In the genomic region with DNA sequence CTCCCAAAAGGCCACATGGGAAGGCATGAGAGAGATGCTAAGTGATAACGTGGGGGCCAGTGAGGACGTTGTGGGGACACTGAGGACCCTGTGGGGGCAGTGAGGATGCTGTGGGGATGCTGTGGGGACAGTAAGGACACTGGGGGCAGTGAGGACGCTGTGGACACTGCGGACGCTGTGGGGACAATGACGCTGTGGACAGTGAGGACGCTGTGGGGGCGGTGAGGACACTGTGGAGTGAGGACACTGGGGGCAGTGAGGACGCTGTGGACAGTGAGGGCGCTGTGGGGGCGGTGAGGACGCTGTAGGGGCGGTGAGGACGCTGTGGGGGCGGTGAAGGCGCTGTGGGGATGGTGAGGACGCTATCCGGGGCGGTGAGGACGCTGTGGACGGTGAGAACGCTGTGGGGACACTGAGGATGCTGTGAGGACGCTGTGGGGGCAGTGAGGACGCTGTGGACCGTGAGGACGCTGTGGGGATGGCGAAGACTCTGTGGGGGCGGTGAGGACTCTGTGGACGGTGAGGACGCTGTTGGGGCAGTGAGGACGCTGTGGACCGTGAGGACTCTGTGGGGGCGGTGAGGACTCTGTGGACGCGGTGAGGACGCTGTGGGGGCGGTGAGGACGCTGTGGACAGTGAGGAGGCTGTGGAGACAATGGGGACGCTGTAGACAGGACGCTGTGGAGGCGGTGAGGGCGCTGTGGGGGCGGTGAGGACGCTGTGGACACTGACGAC, we compare ENCODE assay signal across 1 cellular context.
TF ChIP-seq lines count a peak whose summit lies in the region.

No MANE protein-coding gene starts in this region.

TF ChIP-seq in GM23338, 12 proteins besides CTCF, POLR2A, EP300 and RAD21 (continued from another document):
- TF ChIP-seq STAT1 (IDR thresholded peaks at IDR 0.05; ENCODE audit: unreplicated experiment) (no peak), EZH2phosphoT487 (IDR thresholded peaks at IDR 0.05; ENCODE audit: unreplicated experiment) (no peak), EZH2 (IDR thresholded peaks at IDR 0.05; ENCODE audit: low read depth, unreplicated experiment) (no peak), JUNB (IDR thresholded peaks at IDR 0.05; ENCODE audit: unreplicated experiment) (no peak), ZNF114 (CRISPR knock-in tag; IDR thresholded peaks at IDR 0.05) (no peak), NANOG (IDR thresholded peaks at IDR 0.05; ENCODE audit: borderline replicate concordance) (no peak), ZNF331 (CRISPR knock-in tag; IDR thresholded peaks at IDR 0.05; ENCODE audit: low read depth) (no peak), POLR2AphosphoS5 (IDR thresholded peaks at IDR 0.05; ENCODE audit: low read depth) (no peak)
- TF ChIP-seq, protein P1, sequence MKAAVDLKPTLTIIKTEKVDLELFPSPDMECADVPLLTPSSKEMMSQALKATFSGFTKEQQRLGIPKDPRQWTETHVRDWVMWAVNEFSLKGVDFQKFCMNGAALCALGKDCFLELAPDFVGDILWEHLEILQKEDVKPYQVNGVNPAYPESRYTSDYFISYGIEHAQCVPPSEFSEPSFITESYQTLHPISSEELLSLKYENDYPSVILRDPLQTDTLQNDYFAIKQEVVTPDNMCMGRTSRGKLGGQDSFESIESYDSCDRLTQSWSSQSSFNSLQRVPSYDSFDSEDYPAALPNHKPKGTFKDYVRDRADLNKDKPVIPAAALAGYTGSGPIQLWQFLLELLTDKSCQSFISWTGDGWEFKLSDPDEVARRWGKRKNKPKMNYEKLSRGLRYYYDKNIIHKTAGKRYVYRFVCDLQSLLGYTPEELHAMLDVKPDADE (IDR thresholded peaks at IDR 0.05) = no peak
- TF ChIP-seq, protein P2, sequence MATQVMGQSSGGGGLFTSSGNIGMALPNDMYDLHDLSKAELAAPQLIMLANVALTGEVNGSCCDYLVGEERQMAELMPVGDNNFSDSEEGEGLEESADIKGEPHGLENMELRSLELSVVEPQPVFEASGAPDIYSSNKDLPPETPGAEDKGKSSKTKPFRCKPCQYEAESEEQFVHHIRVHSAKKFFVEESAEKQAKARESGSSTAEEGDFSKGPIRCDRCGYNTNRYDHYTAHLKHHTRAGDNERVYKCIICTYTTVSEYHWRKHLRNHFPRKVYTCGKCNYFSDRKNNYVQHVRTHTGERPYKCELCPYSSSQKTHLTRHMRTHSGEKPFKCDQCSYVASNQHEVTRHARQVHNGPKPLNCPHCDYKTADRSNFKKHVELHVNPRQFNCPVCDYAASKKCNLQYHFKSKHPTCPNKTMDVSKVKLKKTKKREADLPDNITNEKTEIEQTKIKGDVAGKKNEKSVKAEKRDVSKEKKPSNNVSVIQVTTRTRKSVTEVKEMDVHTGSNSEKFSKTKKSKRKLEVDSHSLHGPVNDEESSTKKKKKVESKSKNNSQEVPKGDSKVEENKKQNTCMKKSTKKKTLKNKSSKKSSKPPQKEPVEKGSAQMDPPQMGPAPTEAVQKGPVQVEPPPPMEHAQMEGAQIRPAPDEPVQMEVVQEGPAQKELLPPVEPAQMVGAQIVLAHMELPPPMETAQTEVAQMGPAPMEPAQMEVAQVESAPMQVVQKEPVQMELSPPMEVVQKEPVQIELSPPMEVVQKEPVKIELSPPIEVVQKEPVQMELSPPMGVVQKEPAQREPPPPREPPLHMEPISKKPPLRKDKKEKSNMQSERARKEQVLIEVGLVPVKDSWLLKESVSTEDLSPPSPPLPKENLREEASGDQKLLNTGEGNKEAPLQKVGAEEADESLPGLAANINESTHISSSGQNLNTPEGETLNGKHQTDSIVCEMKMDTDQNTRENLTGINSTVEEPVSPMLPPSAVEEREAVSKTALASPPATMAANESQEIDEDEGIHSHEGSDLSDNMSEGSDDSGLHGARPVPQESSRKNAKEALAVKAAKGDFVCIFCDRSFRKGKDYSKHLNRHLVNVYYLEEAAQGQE (IDR thresholded peaks at IDR 0.05; ENCODE audit: unreplicated experiment) = no peak
- TF ChIP-seq, protein P3, sequence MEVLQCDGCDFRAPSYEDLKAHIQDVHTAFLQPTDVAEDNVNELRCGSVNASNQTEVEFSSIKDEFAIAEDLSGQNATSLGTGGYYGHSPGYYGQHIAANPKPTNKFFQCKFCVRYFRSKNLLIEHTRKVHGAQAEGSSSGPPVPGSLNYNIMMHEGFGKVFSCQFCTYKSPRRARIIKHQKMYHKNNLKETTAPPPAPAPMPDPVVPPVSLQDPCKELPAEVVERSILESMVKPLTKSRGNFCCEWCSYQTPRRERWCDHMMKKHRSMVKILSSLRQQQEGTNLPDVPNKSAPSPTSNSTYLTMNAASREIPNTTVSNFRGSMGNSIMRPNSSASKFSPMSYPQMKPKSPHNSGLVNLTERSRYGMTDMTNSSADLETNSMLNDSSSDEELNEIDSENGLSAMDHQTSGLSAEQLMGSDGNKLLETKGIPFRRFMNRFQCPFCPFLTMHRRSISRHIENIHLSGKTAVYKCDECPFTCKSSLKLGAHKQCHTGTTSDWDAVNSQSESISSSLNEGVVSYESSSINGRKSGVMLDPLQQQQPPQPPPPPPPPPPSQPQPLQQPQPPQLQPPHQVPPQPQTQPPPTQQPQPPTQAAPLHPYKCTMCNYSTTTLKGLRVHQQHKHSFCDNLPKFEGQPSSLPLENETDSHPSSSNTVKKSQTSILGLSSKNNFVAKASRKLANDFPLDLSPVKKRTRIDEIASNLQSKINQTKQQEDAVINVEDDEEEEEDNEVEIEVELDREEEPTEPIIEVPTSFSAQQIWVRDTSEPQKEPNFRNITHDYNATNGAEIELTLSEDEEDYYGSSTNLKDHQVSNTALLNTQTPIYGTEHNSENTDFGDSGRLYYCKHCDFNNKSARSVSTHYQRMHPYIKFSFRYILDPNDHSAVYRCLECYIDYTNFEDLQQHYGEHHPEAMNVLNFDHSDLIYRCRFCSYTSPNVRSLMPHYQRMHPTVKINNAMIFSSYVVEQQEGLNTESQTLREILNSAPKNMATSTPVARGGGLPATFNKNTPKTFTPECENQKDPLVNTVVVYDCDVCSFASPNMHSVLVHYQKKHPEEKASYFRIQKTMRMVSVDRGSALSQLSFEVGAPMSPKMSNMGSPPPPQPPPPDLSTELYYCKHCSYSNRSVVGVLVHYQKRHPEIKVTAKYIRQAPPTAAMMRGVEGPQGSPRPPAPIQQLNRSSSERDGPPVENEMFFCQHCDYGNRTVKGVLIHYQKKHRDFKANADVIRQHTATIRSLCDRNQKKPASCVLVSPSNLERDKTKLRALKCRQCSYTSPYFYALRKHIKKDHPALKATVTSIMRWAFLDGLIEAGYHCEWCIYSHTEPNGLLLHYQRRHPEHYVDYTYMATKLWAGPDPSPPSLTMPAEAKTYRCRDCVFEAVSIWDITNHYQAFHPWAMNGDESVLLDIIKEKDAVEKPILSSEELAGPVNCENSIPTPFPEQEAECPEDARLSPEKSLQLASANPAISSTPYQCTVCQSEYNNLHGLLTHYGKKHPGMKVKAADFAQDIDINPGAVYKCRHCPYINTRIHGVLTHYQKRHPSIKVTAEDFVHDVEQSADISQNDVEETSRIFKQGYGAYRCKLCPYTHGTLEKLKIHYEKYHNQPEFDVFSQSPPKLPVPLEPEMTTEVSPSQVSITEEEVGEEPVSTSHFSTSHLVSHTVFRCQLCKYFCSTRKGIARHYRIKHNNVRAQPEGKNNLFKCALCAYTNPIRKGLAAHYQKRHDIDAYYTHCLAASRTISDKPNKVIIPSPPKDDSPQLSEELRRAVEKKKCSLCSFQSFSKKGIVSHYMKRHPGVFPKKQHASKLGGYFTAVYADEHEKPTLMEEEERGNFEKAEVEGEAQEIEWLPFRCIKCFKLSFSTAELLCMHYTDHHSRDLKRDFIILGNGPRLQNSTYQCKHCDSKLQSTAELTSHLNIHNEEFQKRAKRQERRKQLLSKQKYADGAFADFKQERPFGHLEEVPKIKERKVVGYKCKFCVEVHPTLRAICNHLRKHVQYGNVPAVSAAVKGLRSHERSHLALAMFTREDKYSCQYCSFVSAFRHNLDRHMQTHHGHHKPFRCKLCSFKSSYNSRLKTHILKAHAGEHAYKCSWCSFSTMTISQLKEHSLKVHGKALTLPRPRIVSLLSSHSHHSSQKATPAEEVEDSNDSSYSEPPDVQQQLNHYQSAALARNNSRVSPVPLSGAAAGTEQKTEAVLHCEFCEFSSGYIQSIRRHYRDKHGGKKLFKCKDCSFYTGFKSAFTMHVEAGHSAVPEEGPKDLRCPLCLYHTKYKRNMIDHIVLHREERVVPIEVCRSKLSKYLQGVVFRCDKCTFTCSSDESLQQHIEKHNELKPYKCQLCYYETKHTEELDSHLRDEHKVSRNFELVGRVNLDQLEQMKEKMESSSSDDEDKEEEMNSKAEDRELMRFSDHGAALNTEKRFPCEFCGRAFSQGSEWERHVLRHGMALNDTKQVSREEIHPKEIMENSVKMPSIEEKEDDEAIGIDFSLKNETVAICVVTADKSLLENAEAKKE (CRISPR knock-in tag; IDR thresholded peaks at IDR 0.05) = no peak
